8 cellular contexts compared by ENCODE assay signal in the genomic region with DNA sequence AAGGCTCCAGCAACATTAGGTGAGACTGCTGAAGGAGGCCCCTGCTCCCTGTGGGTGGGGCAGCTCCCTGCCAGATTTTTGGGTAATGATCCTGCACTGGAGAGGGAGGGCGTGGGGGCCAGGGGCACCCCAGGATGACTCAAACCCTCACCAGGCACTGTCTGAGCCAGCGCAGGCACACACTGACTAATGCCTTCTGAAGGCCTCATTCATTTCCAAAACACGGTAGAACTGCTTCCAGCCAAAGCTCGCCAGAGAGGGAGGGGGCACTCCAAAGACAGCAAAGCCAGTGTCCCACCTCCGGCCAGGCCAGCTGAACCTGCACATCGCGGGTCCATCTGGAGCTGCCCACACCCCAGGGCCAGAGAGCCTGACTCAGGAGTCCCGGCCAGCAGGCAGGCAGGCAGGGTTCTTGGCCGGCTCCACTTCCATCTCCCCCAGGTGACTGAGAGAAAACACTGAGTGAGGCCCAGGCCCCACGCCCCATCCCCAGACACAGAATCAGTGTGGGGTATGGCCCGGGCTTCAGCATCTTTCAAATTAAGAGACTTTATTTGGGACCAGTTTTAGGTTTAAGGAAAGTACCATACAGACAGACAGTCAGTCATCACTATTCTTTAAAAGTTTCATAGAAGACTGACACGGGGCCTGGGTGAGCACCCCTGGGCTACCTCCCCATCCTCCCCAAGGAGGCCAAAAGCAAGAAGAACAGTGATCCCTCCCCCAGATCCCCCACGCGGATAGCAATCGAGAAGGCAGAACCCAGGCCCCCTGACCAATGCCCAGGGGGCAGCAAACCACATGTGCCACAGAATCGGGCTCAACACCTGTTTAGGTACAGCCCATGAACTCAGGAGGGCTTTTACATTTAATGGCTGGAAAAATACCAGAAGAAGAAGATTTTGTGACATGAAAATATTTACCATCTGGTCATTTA. TPM values are rescaled to one million over a fixed set of nuclear protein-coding genes. Genes with fewer than 3 reads are reported as not detected.
DNase-seq lines count a peak whose midpoint lies in the region; ATAC-seq and TF ChIP-seq lines count a peak whose summit lies in the region.

No MANE protein-coding gene starts in this region.

- ATAC-seq in GM18907 (IDR thresholded peaks at IDR 0.05; ENCODE audit: unreplicated experiment) (no peak), GM19452 (IDR thresholded peaks at IDR 0.05; ENCODE audit: unreplicated experiment) (no peak)

- H3K27me3 ChIP-seq in HL-60 (ENCODE audit: insufficient read depth, poor library complexity, severe bottlenecking) = no peaks in the 10 kb centered on the region
- peaks cover 14% of the 10 kb centered on the region for H3K27me3 ChIP-seq in neutrophil
- no peaks in the 10 kb centered on the region for H3K27me3 ChIP-seq in vagina

- H3K27ac ChIP-seq in HL-60 (replicated peaks) (peak overlapping the region; percentile 72), neutrophil (peak overlapping the region; percentile 5), vagina (peak overlapping the region; percentile 96)

- no peak for TF ChIP-seq POLR2A in vagina (IDR thresholded peaks at IDR 0.05)

- H3K4me3 ChIP-seq in HL-60 (replicated peaks; ENCODE audit: insufficient read depth, low read length) (peak overlapping the region; percentile 71), neutrophil (ENCODE audit: low read depth in 1 of 2, low read length in 1 of 2) (no peak overlapping the region), vagina (peak overlapping the region; percentile 72 to 95)

- H3K9me3 ChIP-seq in neutrophil (no peaks in the 10 kb centered on the region), vagina (no peaks in the 10 kb centered on the region)

- DNase-seq in HL-60 (ENCODE audit: low read depth in 1 of 2, low spot score in 1 of 2) (no peak), vagina (ENCODE audit: extremely low spot score in 2 of 2) (no peak), NCI-H69 (lab: John Stamatoyannopoulos, UW) (no peak)
- DNase-seq in activated CD4-positive, alpha-beta T cell treated with anti-CD3 and anti-CD28 coated beads for 48 hours = peak; percentile 90
- peak; percentile 59 for DNase-seq in effector CD4-positive, alpha-beta T cell

- TF ChIP-seq CTCF in HL-60 (IDR thresholded peaks at IDR 0.05; ENCODE audit: insufficient read depth, low read length) = no peak
- TF ChIP-seq CTCF in neutrophil (IDR thresholded peaks at IDR 0.05) = no peak
- TF ChIP-seq CTCF in vagina (IDR thresholded peaks at IDR 0.05) = no peak

- intact Hi-C loops in vagina (cut with DNase I) = no loop called here

- H3K4me1 ChIP-seq in neutrophil (ENCODE audit: control insufficient read depth in 1 of 2, insufficient read depth in 1 of 2, low read depth in 1 of 2, low read length in 1 of 2) (peaks cover 43 to 46% of the 10 kb centered on the region in 2 experiments), vagina (peaks cover 66% of the 10 kb centered on the region)

- H3K36me3 ChIP-seq in neutrophil (no peaks in the 10 kb centered on the region), vagina (no peaks in the 10 kb centered on the region)

RNA-seq across cellular contexts. Expression of a gene that starts 2.3 kb away (rescaled TPM):
- 184 TPM for total RNA-seq in vagina

RNA-seq across cellular contexts. Expression of a gene that starts 20.9 kb away (rescaled TPM):
- 10.8 TPM for total RNA-seq in vagina

RNA-seq across cellular contexts. Expression of a gene that starts 29.0 kb away (rescaled TPM):
- total RNA-seq in vagina = 134 TPM

Comparison
In these comparisons a context has a peak if more than half of its experiments do, and no peak if none do; other contexts are left out.
1. DNase-seq: peak in activated CD4-positive, alpha-beta T cell treated with anti-CD3 and anti-CD28 coated beads for 48 hours (single experiment) and effector CD4-positive, alpha-beta T cell (single experiment); none in HL-60 (0 of 2), vagina (0 of 2) and NCI-H69 (single experiment).
2. H3K27ac ChIP-seq: peak in every context shown above with its lines; median percentile 96 in vagina; 72 in HL-60; 5 in neutrophil.
3. H3K4me3 ChIP-seq: peak in HL-60 (single experiment) and vagina (2 of 2); none in neutrophil (0 of 2).